In genomic region chr22:20022231-20023069, GRCh38 we compare ENCODE assay signal across 9 cellular contexts. TPM values are rescaled to one million over a fixed set of nuclear protein-coding genes. Genes with fewer than 3 reads are reported as not detected.
A peak's percentile ranks its signal among the peaks of the same experiment; 100 is the strongest.
DNase-seq lines count a peak whose midpoint lies in the region; ATAC-seq lines count a peak whose summit lies in the region.
"Had no signal": no experiment of that assay in that cellular context is flagged by ENCODE, and none has a peak within 500 bp of the region (broad histone marks: within the 10 kb centered on the region; RNA-seq: fewer than 3 reads in every experiment).

No MANE protein-coding gene starts in this region.

- no peaks in the 10 kb centered on the region for H3K9me3 ChIP-seq in iPS-15b (ENCODE audit: control insufficient read depth, insufficient read depth, low read length)

- no peak for ATAC-seq in activated T-helper 17 cell treated with anti-CD3 and anti-CD28 coated beads, Interleukin-2, amount 50 U/mL, for 72 hours (replicated peaks)
- no peak for ATAC-seq in stimulated activated effector memory CD8-positive, alpha-beta T cell treated with anti-CD3 and anti-CD28 coated beads, Interleukin-12 subunit alpha, Interleukin-12 subunit beta, amount 100 ng/mL, for 72 hours
- no peak for ATAC-seq in HG02884 (IDR thresholded peaks at IDR 0.05; ENCODE audit: unreplicated experiment)
- ATAC-seq in GM19395 (IDR thresholded peaks at IDR 0.05; ENCODE audit: unreplicated experiment), result no peak

- H3K4me3 ChIP-seq in iPS-15b (ENCODE audit: low read depth, low read length), result no peak overlapping the region

- H3K4me1 Mint-ChIP-seq in activated T-helper 17 cell treated with anti-CD3 and anti-CD28 coated beads, Interleukin-2, amount 50 U/mL, for 72 hours, result peaks cover 14% of the 10 kb centered on the region
- H3K4me1 Mint-ChIP-seq in stimulated activated effector memory CD8-positive, alpha-beta T cell treated with anti-CD3 and anti-CD28 coated beads, Interleukin-12 subunit alpha, Interleukin-12 subunit beta, amount 100 ng/mL, for 72 hours, result peaks cover 63% of the 10 kb centered on the region

- H3K9me3 Mint-ChIP-seq in activated T-helper 17 cell treated with anti-CD3 and anti-CD28 coated beads, Interleukin-2, amount 50 U/mL, for 72 hours, result no peaks in the 10 kb centered on the region
- H3K9me3 Mint-ChIP-seq in stimulated activated effector memory CD8-positive, alpha-beta T cell treated with anti-CD3 and anti-CD28 coated beads, Interleukin-12 subunit alpha, Interleukin-12 subunit beta, amount 100 ng/mL, for 72 hours, result no peaks in the 10 kb centered on the region

- peak in 40 of 76 experiments; percentile 10 to 67 (median 36) for DNase-seq in HUDEP-2 (lab: John Stamatoyannopoulos, UW; ENCODE audit: unreplicated experiment in 76 of 76)
- no peak for DNase-seq in stimulated activated effector memory CD8-positive, alpha-beta T cell treated with anti-CD3 and anti-CD28 coated beads, Interleukin-12 subunit alpha, Interleukin-12 subunit beta, amount 100 ng/mL, for 72 hours (ENCODE audit: low spot score in 2 of 2)
- no peak for DNase-seq in DMS53 treated with DMSO at 0.1 percent for 48 hours (lab: John Stamatoyannopoulos, UW; ENCODE audit: unreplicated experiment)
- no peak for DNase-seq in cerebellar nuclear complex (lab: John Stamatoyannopoulos, UW)
- DNase-seq: stimulated activated CD4-positive, alpha-beta T cell treated with anti-CD3 and anti-CD28 coated beads, Interleukin-4, amount 100 ng/mL, for 4 hours had no signal

- H3K27me3 Mint-ChIP-seq in activated T-helper 17 cell treated with anti-CD3 and anti-CD28 coated beads, Interleukin-2, amount 50 U/mL, for 72 hours, result no peaks in the 10 kb centered on the region

- no peaks in the 10 kb centered on the region for H3K4me1 ChIP-seq in iPS-15b (ENCODE audit: control insufficient read depth, insufficient read depth, low read length)

- H3K27ac Mint-ChIP-seq in activated T-helper 17 cell treated with anti-CD3 and anti-CD28 coated beads, Interleukin-2, amount 50 U/mL, for 72 hours, result peak overlapping the region; percentile 91
- H3K27ac Mint-ChIP-seq in stimulated activated effector memory CD8-positive, alpha-beta T cell treated with anti-CD3 and anti-CD28 coated beads, Interleukin-12 subunit alpha, Interleukin-12 subunit beta, amount 100 ng/mL, for 72 hours, result peak overlapping the region; percentile 94

- peak overlapping the region; percentile 88 for H3K4me3 Mint-ChIP-seq in activated T-helper 17 cell treated with anti-CD3 and anti-CD28 coated beads, Interleukin-2, amount 50 U/mL, for 72 hours
- H3K4me3 Mint-ChIP-seq in stimulated activated effector memory CD8-positive, alpha-beta T cell treated with anti-CD3 and anti-CD28 coated beads, Interleukin-12 subunit alpha, Interleukin-12 subunit beta, amount 100 ng/mL, for 72 hours, result peak overlapping the region; percentile 84

- peaks cover 31% of the 10 kb centered on the region for H3K27me3 ChIP-seq in iPS-15b (ENCODE audit: control insufficient read depth, insufficient read depth, low read length)

- peak overlapping the region; percentile 77 for H3K9ac ChIP-seq in iPS-15b (ENCODE audit: low read depth, low read length)

- H3K36me3 Mint-ChIP-seq in activated T-helper 17 cell treated with anti-CD3 and anti-CD28 coated beads, Interleukin-2, amount 50 U/mL, for 72 hours (ENCODE audit: low read depth), result peaks cover 5% of the 10 kb centered on the region
- H3K36me3 Mint-ChIP-seq in stimulated activated effector memory CD8-positive, alpha-beta T cell treated with anti-CD3 and anti-CD28 coated beads, Interleukin-12 subunit alpha, Interleukin-12 subunit beta, amount 100 ng/mL, for 72 hours, result peaks cover 14% of the 10 kb centered on the region

- H3K36me3 ChIP-seq in iPS-15b (ENCODE audit: control insufficient read depth, insufficient read depth, low read length), result peaks cover 3% of the 10 kb centered on the region

RNA-seq across cellular contexts. Expression of gene TANGO2, which starts 1.5 kb away (rescaled TPM):
- total RNA-seq in activated T-helper 17 cell treated with anti-CD3 and anti-CD28 coated beads, Interleukin-2, amount 50 U/mL, for 72 hours, result 10 to 100 TPM; 19.3 to 28.2 TPM

RNA-seq across cellular contexts. Expression of gene ARVCF, which starts 5.8 kb away (rescaled TPM):
- total RNA-seq in activated T-helper 17 cell treated with anti-CD3 and anti-CD28 coated beads, Interleukin-2, amount 50 U/mL, for 72 hours, result 1 to 10 TPM; 1.0 to 1.2 TPM

RNA-seq across cellular contexts. Expression of gene DGCR8, which starts 57.6 kb away (rescaled TPM):
- 10 to 100 TPM; 42.8 to 43.2 TPM for total RNA-seq in activated T-helper 17 cell treated with anti-CD3 and anti-CD28 coated beads, Interleukin-2, amount 50 U/mL, for 72 hours

Comparison
In these comparisons a context has a peak if more than half of its experiments do, and no peak if none do; other contexts are left out.
1. DNase-seq: peak in HUDEP-2 (40 of 76); none in stimulated activated effector memory CD8-positive, alpha-beta T cell treated with anti-CD3 and anti-CD28 coated beads, Interleukin-12 subunit alpha, Interleukin-12 subunit beta, amount 100 ng/mL, for 72 hours (0 of 2), DMS53 treated with DMSO at 0.1 percent for 48 hours (single experiment) and cerebellar nuclear complex (0 of 2).